Comparison of ENCODE assay signal across 15 cellular contexts in genomic region chr2:80530442-80531064, GRCh38.
DNase-seq lines count a peak whose midpoint lies in the region; ATAC-seq and FAIRE-seq lines count a peak whose summit lies in the region.
"Had no signal": no experiment of that assay in that cellular context is flagged by ENCODE, and none has a peak within 500 bp of the region (broad histone marks: within the 10 kb centered on the region; RNA-seq: fewer than 3 reads in every experiment).

No MANE protein-coding gene starts in this region.

- 22 to 45% (median 43%) methylated on average over 3 of the region's 3 CpGs for WGBS in small intestine, 3 donors

- no peaks in the 10 kb centered on the region for H3K4me1 ChIP-seq in small intestine (ENCODE audit: control insufficient read depth in 2 of 2, insufficient read depth in 1 of 2, low read depth in 1 of 2, low read length in 1 of 2)
- H3K4me1 ChIP-seq: parathyroid adenoma had no signal

- H3K36me3 ChIP-seq in small intestine (ENCODE audit: control insufficient read depth in 2 of 2, insufficient read depth in 2 of 2, low read length in 2 of 2), result no peaks in the 10 kb centered on the region

- H3K27ac ChIP-seq in small intestine (ENCODE audit: low read depth in 1 of 2, low read length in 1 of 2), result no peak overlapping the region
- H3K27ac ChIP-seq: parathyroid adenoma, SK-N-MC had no signal

- no peak overlapping the region for H3K4me3 ChIP-seq in small intestine (ENCODE audit: low read depth in 1 of 2, low read length in 2 of 2)
- H3K4me3 ChIP-seq: SK-N-MC had no signal

- DNase-seq in MV-4-11 (lab: John Stamatoyannopoulos, UW) (peak; percentile 44), small intestine (no peak), HT-29 (ENCODE audit: low spot score) (no peak), NCI-H146 treated with DMSO at 0.1 percent for 48 hours (lab: John Stamatoyannopoulos, UW; ENCODE audit: unreplicated experiment) (no peak), NCI-H82 (lab: John Stamatoyannopoulos, UW) (no peak)
- DNase-seq: activated CD4-positive, CD25-positive, alpha-beta regulatory T cell treated with anti-CD3 and anti-CD28 coated beads, Interleukin-2, amount 50 U/mL, for 72 hours; anterior cingulate cortex; H7; NCI-H1417 treated with DMSO at 0.1 percent for 48 hours; NCI-H526 treated with DMSO at 0.1 percent for 48 hours had no signal

- H3K9me3 ChIP-seq in small intestine (ENCODE audit: control insufficient read depth, low read depth), result no peaks in the 10 kb centered on the region

- no peaks in the 10 kb centered on the region for H3K27me3 ChIP-seq in small intestine (ENCODE audit: control insufficient read depth in 2 of 2, insufficient read depth in 2 of 2, low read length in 2 of 2)

- peak; percentile 75 for ATAC-seq in GM18502 (IDR thresholded peaks at IDR 0.05; ENCODE audit: poor library complexity, unreplicated experiment)
- peak; percentile 70 for ATAC-seq in GM19467 (IDR thresholded peaks at IDR 0.05; ENCODE audit: unreplicated experiment)
- peak; percentile 61 for ATAC-seq in HG03060 (IDR thresholded peaks at IDR 0.05; ENCODE audit: low read depth, unreplicated experiment)

- no peak for FAIRE-seq in small intestine (lab: Jason Lieb, UNC)
